ENCODE assay signal across 10 cellular contexts in genomic region chr2:240583774-240584173, GRCh38. TPM values are rescaled to one million over a fixed set of nuclear protein-coding genes. Genes with fewer than 3 reads are reported as not detected.
DNase-seq lines count a peak whose midpoint lies in the region; ATAC-seq and TF ChIP-seq lines count a peak whose summit lies in the region.
"Had no signal": no experiment of that assay in that cellular context is flagged by ENCODE, and none has a peak within 500 bp of the region (broad histone marks: within the 10 kb centered on the region; RNA-seq: fewer than 3 reads in every experiment).

No MANE protein-coding gene starts in this region.

- peaks cover 38% of the 10 kb centered on the region for H3K36me3 Mint-ChIP-seq in stimulated activated memory B cell treated with anti-CD40 and anti-IgM and Interleukin-4, amounts not matched to agents 10 μg/mL and 1 μg/mL and 100 μg/mL, for 72 hours

- H3K4me1 ChIP-seq in OCI-LY1 (ENCODE audit: insufficient read depth, low read length, severe bottlenecking): peaks cover 67% of the 10 kb centered on the region
- peaks cover 28% of the 10 kb centered on the region for H3K4me1 ChIP-seq in GM23248 (ENCODE audit: insufficient read depth)

- no peaks in the 10 kb centered on the region for H3K9me3 Mint-ChIP-seq in stimulated activated memory B cell treated with anti-CD40 and anti-IgM and Interleukin-4, amounts not matched to agents 10 μg/mL and 1 μg/mL and 100 μg/mL, for 72 hours
- H3K9me3 Mint-ChIP-seq: GM23338 had no signal

- in situ Hi-C loops in brain microvascular endothelial cell (cut with HindIII; ENCODE audit: low pct_ligation_motif_present, low sequenced_read_pairs) (no loop called here), GM23248 (cut with MboI) (no loop called here)

- H3K4me3 ChIP-seq in GM12865 (ENCODE audit: low read depth, low read length): peak overlapping the region; percentile 38
- no peak overlapping the region for H3K4me3 ChIP-seq in OCI-LY1 (ENCODE audit: low read depth, low read length, poor library complexity, severe bottlenecking)
- H3K4me3 ChIP-seq in brain microvascular endothelial cell (ENCODE audit: low read depth, low read length): no peak overlapping the region
- H3K4me3 ChIP-seq in GM23248: no peak overlapping the region
- H3K4me3 ChIP-seq: GM23338 had no signal

- no peak for ATAC-seq in stimulated activated memory B cell treated with anti-CD40 and anti-IgM and Interleukin-4, amounts not matched to agents 10 μg/mL and 1 μg/mL and 100 μg/mL, for 72 hours
- ATAC-seq in GM18907 (IDR thresholded peaks at IDR 0.05; ENCODE audit: unreplicated experiment) (no peak), HG03571 (IDR thresholded peaks at IDR 0.05; ENCODE audit: unreplicated experiment) (no peak)
- ATAC-seq: PC-3 had no signal

- DNase-seq in GM12865 (ENCODE audit: low read depth) (no peak), brain microvascular endothelial cell (no peak), GM23248 (no peak)
- DNase-seq: PC-3 had no signal

- peaks cover 6% of the 10 kb centered on the region; the same call in 1 of the 2 replicates for H3K79me2 ChIP-seq in OCI-LY1 (ENCODE audit: insufficient read depth, low read length)
- H3K79me2 ChIP-seq in GM23248 (ENCODE audit: insufficient read depth): peaks cover 83% of the 10 kb centered on the region

- no peaks in the 10 kb centered on the region for H3K27me3 ChIP-seq in OCI-LY1 (ENCODE audit: insufficient read depth, low read length)
- H3K27me3 ChIP-seq in brain microvascular endothelial cell (replicated peaks): no peaks in the 10 kb centered on the region
- no peaks in the 10 kb centered on the region for H3K27me3 ChIP-seq in GM23248 (replicated peaks; ENCODE audit: insufficient read depth)

- H3K27me3 Mint-ChIP-seq in stimulated activated memory B cell treated with anti-CD40 and anti-IgM and Interleukin-4, amounts not matched to agents 10 μg/mL and 1 μg/mL and 100 μg/mL, for 72 hours: no peaks in the 10 kb centered on the region

- H3K4me2 ChIP-seq in OCI-LY1 (ENCODE audit: low read length) (no peak overlapping the region), GM23248 (ENCODE audit: unreplicated experiment) (no peak overlapping the region)

- peak overlapping the region; percentile 94 for H3K27ac Mint-ChIP-seq in stimulated activated memory B cell treated with anti-CD40 and anti-IgM and Interleukin-4, amounts not matched to agents 10 μg/mL and 1 μg/mL and 100 μg/mL, for 72 hours
- H3K27ac Mint-ChIP-seq: GM23338 had no signal

- H2AFZ ChIP-seq in OCI-LY1 (ENCODE audit: low read length): no peak overlapping the region
- no peak overlapping the region for H2AFZ ChIP-seq in GM23248
- H2AFZ ChIP-seq: GM23338 had no signal

- peaks cover 76% of the 10 kb centered on the region for H3K4me1 Mint-ChIP-seq in stimulated activated memory B cell treated with anti-CD40 and anti-IgM and Interleukin-4, amounts not matched to agents 10 μg/mL and 1 μg/mL and 100 μg/mL, for 72 hours

- no peaks in the 10 kb centered on the region for H3F3A ChIP-seq in OCI-LY1 (ENCODE audit: insufficient read depth, low read length)
- peaks cover 25% of the 10 kb centered on the region for H3F3A ChIP-seq in GM23248 (ENCODE audit: insufficient read depth)

- H3K9me2 ChIP-seq in OCI-LY1 (ENCODE audit: low read depth, low read length) (no peaks in the 10 kb centered on the region), GM23248 (ENCODE audit: insufficient read depth) (no peaks in the 10 kb centered on the region)

- H3K27ac ChIP-seq in OCI-LY1 (ENCODE audit: low read depth, low read length, poor library complexity, severe bottlenecking) (peak overlapping the region; percentile 98), brain microvascular endothelial cell (peak overlapping the region; percentile 49), GM23248 (no peak overlapping the region)
- H3K27ac ChIP-seq: SK-N-MC had no signal

- 96 to 100% methylated on average over 4 of the region's 4 CpGs for WGBS in GM23248 (ENCODE audit: low coverage in 1 of 2, low lambda C conversion rate in 2 of 2, missing lambda C conversion rate in 2 of 2), 2 experiments

- H3K4me3 Mint-ChIP-seq in stimulated activated memory B cell treated with anti-CD40 and anti-IgM and Interleukin-4, amounts not matched to agents 10 μg/mL and 1 μg/mL and 100 μg/mL, for 72 hours: no peak overlapping the region

- TF ChIP-seq CTCF in GM12865 (IDR thresholded peaks at IDR 0.05; ENCODE audit: insufficient read depth, low read depth, low read length, missing control alignments) (no peak), OCI-LY1 (IDR thresholded peaks at IDR 0.05; ENCODE audit: low read length) (no peak), brain microvascular endothelial cell (IDR thresholded peaks at IDR 0.05; ENCODE audit: low read depth, low read length, missing control alignments) (no peak)

- H4K20me1 ChIP-seq in OCI-LY1 (ENCODE audit: insufficient read depth, low read length) (no peaks in the 10 kb centered on the region), GM23248 (ENCODE audit: insufficient read depth) (no peaks in the 10 kb centered on the region; the same call in 1 of the 2 replicates)

- H3K9ac ChIP-seq in OCI-LY1 (ENCODE audit: low read length) (no peak overlapping the region), GM23248 (no peak overlapping the region)

- H3K36me3 ChIP-seq in OCI-LY1 (ENCODE audit: insufficient read depth, low read length): peaks cover 3% of the 10 kb centered on the region; the same call in 1 of the 2 replicates
- no peaks in the 10 kb centered on the region for H3K36me3 ChIP-seq in brain microvascular endothelial cell (replicated peaks)
- no peaks in the 10 kb centered on the region for H3K36me3 ChIP-seq in GM23248 (ENCODE audit: low read depth)

- H3K9me3 ChIP-seq in OCI-LY1 (ENCODE audit: low read length) (no peaks in the 10 kb centered on the region), GM23248 (ENCODE audit: low read depth) (no peaks in the 10 kb centered on the region)

RNA-seq across cellular contexts. Expression of gene CAPN10, which starts 2.8 kb away (rescaled TPM):
- total RNA-seq in GM23248 (2014; rRNA removed; shearing (Covaris generic)): 13.3 and 29.5 TPM in 2 replicates
- 10.0 and 11.5 TPM in 2 replicates for polyA plus RNA-seq in GM23248 (2016; fragmentation: Nextera tagmentation; extraction: Ambion mirVana)

RNA-seq across cellular contexts. Expression of gene RNPEPL1, which starts 15.5 kb away (rescaled TPM):
- total RNA-seq in GM23248 (2014; rRNA removed; shearing (Covaris generic)): 20.2 and 23.0 TPM in 2 replicates
- polyA plus RNA-seq in GM23248 (2016; fragmentation: Nextera tagmentation; extraction: Ambion mirVana): 11.1 and 11.2 TPM in 2 replicates

RNA-seq across cellular contexts. Expression of gene DUSP28, which starts 23.6 kb away (rescaled TPM):
- 1.5 and 3.2 TPM in 2 replicates for total RNA-seq in GM23248 (2014; rRNA removed; shearing (Covaris generic))
- 4.9 and 5.8 TPM in 2 replicates for polyA plus RNA-seq in GM23248 (2016; fragmentation: Nextera tagmentation; extraction: Ambion mirVana)

RNA-seq across cellular contexts. Expression of gene ANKMY1, which starts 26.0 kb away (rescaled TPM):
- total RNA-seq in GM23248 (2014; rRNA removed; shearing (Covaris generic)): 10.1 and 12.8 TPM in 2 replicates
- polyA plus RNA-seq in GM23248 (2016; fragmentation: Nextera tagmentation; extraction: Ambion mirVana): 5.1 and 5.6 TPM in 2 replicates

RNA-seq across cellular contexts. Expression of gene GPR35, which starts 41.5 kb away (rescaled TPM):
- total RNA-seq in GM23248 (2014; rRNA removed; shearing (Covaris generic)): 0.25 TPM in 1 of 2 replicates, not detected in the other
- polyA plus RNA-seq in GM23248 (2016; fragmentation: Nextera tagmentation; extraction: Ambion mirVana): 0.14 and 0.27 TPM in 2 replicates
- total RNA-seq: GM23338 had no signal
- polyA plus RNA-seq: GM23338 had no signal
